Comparison of ENCODE assay signal across 1 cellular context in genomic region chr6:33786736-33787135, GRCh38.
TF ChIP-seq lines count a peak whose summit lies in the region.

No MANE protein-coding gene starts in this region.

TF ChIP-seq in GM12878, 131 proteins besides CTCF, POLR2A, EP300 and RAD21:
- no peak for TF ChIP-seq MEF2B (IDR thresholded peaks at IDR 0.05; ENCODE audit: partially characterized antibody, poor library complexity, severe bottlenecking)
- no peak for TF ChIP-seq CHD1 (IDR thresholded peaks at IDR 0.05; ENCODE audit: low read depth, low read length)
- TF ChIP-seq ATF2 (IDR thresholded peaks at IDR 0.05; ENCODE audit: low read length): no peak
- TF ChIP-seq EZH2 (IDR thresholded peaks at IDR 0.05; ENCODE audit: borderline replicate concordance, control insufficient read depth, low read depth, low read length): no peak
- TF ChIP-seq IRF4 (IDR thresholded peaks at IDR 0.05; ENCODE audit: low read depth, low read length): no peak
- TF ChIP-seq SUZ12 (IDR thresholded peaks at IDR 0.05; ENCODE audit: unreplicated experiment): no peak
- TF ChIP-seq CHD2 (IDR thresholded peaks at IDR 0.05; ENCODE audit: borderline replicate concordance, low read depth, low read length): no peak
- no peak for TF ChIP-seq SREBF1 (IDR thresholded peaks at IDR 0.05; ENCODE audit: low read length)
